20 cellular contexts compared by ENCODE assay signal in genomic region chr11:27465629-27466028, GRCh38. TPM values are rescaled to one million over a fixed set of nuclear protein-coding genes. Genes with fewer than 3 reads are reported as not detected.
A peak's percentile ranks its signal among the peaks of the same experiment; 100 is the strongest.
DNase-seq lines count a peak whose midpoint lies in the region; ATAC-seq, FAIRE-seq and TF ChIP-seq lines count a peak whose summit lies in the region.
"Had no signal": no experiment of that assay in that cellular context is flagged by ENCODE, and none has a peak within 500 bp of the region (broad histone marks: within the 10 kb centered on the region; RNA-seq: fewer than 3 reads in every experiment).

No MANE protein-coding gene starts in this region.

- H3K9me2 ChIP-seq in OCI-LY7 (ENCODE audit: insufficient read depth, low read length), result no peaks in the 10 kb centered on the region

- H3K4me1 ChIP-seq in HEK293 (ENCODE audit: control insufficient read depth, insufficient read depth, low read length), result peaks cover 7% of the 10 kb centered on the region; the same call in 1 of the 2 replicates
- peaks cover 79% of the 10 kb centered on the region for H3K4me1 ChIP-seq in RWPE2 (ENCODE audit: insufficient read depth, poor library complexity, severe bottlenecking)
- H3K4me1 ChIP-seq in esophagus muscularis mucosa, result peaks cover 43 to 85% (median 80%) of the 10 kb centered on the region in 4 donors
- H3K4me1 ChIP-seq in pancreas, result peaks cover 28 to 65% (median 56%) of the 10 kb centered on the region in 3 donors
- no peaks in the 10 kb centered on the region for H3K4me1 ChIP-seq in OCI-LY7 (ENCODE audit: insufficient read depth, low read length, poor library complexity, severe bottlenecking)
- peaks cover 0 to 67% (median 33%) of the 10 kb centered on the region in 6 donors for H3K4me1 ChIP-seq in spleen

- no peak for TF ChIP-seq CTCF in HEK293 (tag by site-specific recombination; IDR thresholded peaks at IDR 0.05)
- TF ChIP-seq CTCF in RWPE2 (IDR thresholded peaks at IDR 0.05; ENCODE audit: poor library complexity, severe bottlenecking), result no peak
- TF ChIP-seq CTCF in esophagus muscularis mucosa (IDR thresholded peaks at IDR 0.05), result no peak
- TF ChIP-seq CTCF in pancreas (IDR thresholded peaks at IDR 0.05), result no peak
- TF ChIP-seq CTCF in OCI-LY7 (conservative IDR thresholded peaks at IDR 0.05; ENCODE audit: low read length), result no peak
- TF ChIP-seq CTCF in coronary artery (IDR thresholded peaks at IDR 0.05), result no peak
- TF ChIP-seq CTCF in spleen (IDR thresholded peaks at IDR 0.05 in 8 of 11, conservative IDR thresholded peaks at IDR 0.05 in 3 of 11), result no peak

- H3K9me3 ChIP-seq in HEK293 (ENCODE audit: control insufficient read depth, insufficient read depth, low read depth, low read length) (no peaks in the 10 kb centered on the region), RWPE2 (ENCODE audit: severe bottlenecking) (no peaks in the 10 kb centered on the region), esophagus muscularis mucosa (no peaks in the 10 kb centered on the region), pancreas (no peaks in the 10 kb centered on the region), OCI-LY7 (ENCODE audit: low read length) (no peaks in the 10 kb centered on the region), spleen (no peaks in the 10 kb centered on the region)
- H3K9me3 ChIP-seq: Caco-2, thoracic aorta had no signal

- H4K20me1 ChIP-seq in OCI-LY7 (ENCODE audit: insufficient read depth, low read length), result no peaks in the 10 kb centered on the region

- no peak for DNase-seq in RWPE2 (ENCODE audit: low spot score)
- no peak for DNase-seq in esophagus muscularis mucosa (ENCODE audit: extremely low spot score)
- DNase-seq in pancreas, result no peak
- DNase-seq in OCI-LY7 (ENCODE audit: low spot score), result no peak
- DNase-seq in coronary artery (ENCODE audit: low spot score), result no peak
- no peak for DNase-seq in activated CD4-positive, alpha-beta T cell treated with anti-CD3 and anti-CD28 coated beads for 4 hours
- DNase-seq in spleen, result no peak
- DNase-seq: activated CD4-positive, alpha-beta T cell treated with anti-CD3 and anti-CD28 coated beads for 1 hour; activated CD8-positive, alpha-beta memory T cell treated with anti-CD3 and anti-CD28 coated beads, Interleukin-2, amount 50 U/mL, for 4 hours; activated naive CD4-positive, alpha-beta T cell treated with Interleukin-2 at 50 U/mL for 16 hours; Caco-2; GDM1; naive thymus-derived CD8-positive, alpha-beta T cell; NCI-H1105 treated with DMSO at 0.1 percent for 48 hours; NCI-H345; SIG-M5; T-helper 17 cell had no signal

- POLR2A ChIA-PET in HEK293 (lab: Yijun Ruan, JAX), result no interaction called here
- POLR2A ChIA-PET in OCI-LY7 (lab: Charles Lee), result interaction anchor here (0.5 to 2.3 kb wide), 7 partner anchors 9 to 704 kb away, joined by 3 to 7 read pairs (median 3); no protein-coding TSS in a partner anchor

- TF ChIP-seq EP300 in esophagus muscularis mucosa (IDR thresholded peaks at IDR 0.05), result no peak

- FAIRE-seq in pancreas (lab: Jason Lieb, UNC), result no peak
- FAIRE-seq: GM12891 had no signal

- H3K4me3 ChIP-seq in HEK293 (ENCODE audit: low read depth, low read length) (no peak overlapping the region), RWPE2 (ENCODE audit: severe bottlenecking) (no peak overlapping the region), esophagus muscularis mucosa (no peak overlapping the region), pancreas (peak overlapping the region in 1 of 4 donors; percentile 13), OCI-LY7 (ENCODE audit: low read depth, low read length, poor library complexity, severe bottlenecking) (no peak overlapping the region), coronary artery (no peak overlapping the region), spleen (no peak overlapping the region)

- 56% methylated on average over 3 of the region's 3 CpGs for WGBS in esophagus muscularis mucosa
- WGBS in pancreas, 2 donors, result 15 to 16% methylated on average over 3 of the region's 3 CpGs
- 69 to 80% (median 74%) methylated on average over 3 of the region's 3 CpGs for WGBS in spleen, 5 donors

- TF ChIP-seq POLR2A in esophagus muscularis mucosa (IDR thresholded peaks at IDR 0.05; ENCODE audit: low read depth) (no peak), spleen (IDR thresholded peaks at IDR 0.05) (no peak)

- no peaks in the 10 kb centered on the region for H3K27me3 ChIP-seq in RWPE2 (ENCODE audit: insufficient read depth, poor library complexity, severe bottlenecking)
- H3K27me3 ChIP-seq in esophagus muscularis mucosa, result no peaks in the 10 kb centered on the region
- no peaks in the 10 kb centered on the region for H3K27me3 ChIP-seq in pancreas
- no peaks in the 10 kb centered on the region for H3K27me3 ChIP-seq in spleen (replicated peaks in 1 of 7)

- no TSS peak for BruUV-seq in OCI-LY7 (replicated peaks; lab: Mats Ljungman, UMichigan)

- CTCF ChIA-PET in HEK293 (lab: Yijun Ruan, JAX) (interaction anchor here (1.4 kb wide), 1 partner anchor 20 kb away, joined by 10 read pairs; no protein-coding TSS in a partner anchor), OCI-LY7 (lab: Charles Lee; ENCODE audit: unreplicated experiment) (no interaction called here)

- H3K27ac ChIP-seq in HEK293 (ENCODE audit: extremely low read depth, low read depth, low read length) (no peak overlapping the region), RWPE2 (ENCODE audit: poor library complexity, severe bottlenecking) (peak overlapping the region; percentile 91), esophagus muscularis mucosa (replicated peaks in 1 of 4) (peak overlapping the region; percentile 23 to 68 (median 51)), pancreas (peak overlapping the region; percentile 35 to 95 (median 64)), OCI-LY7 (ENCODE audit: low read depth, low read length, poor library complexity, severe bottlenecking) (no peak overlapping the region), coronary artery (no peak overlapping the region), spleen (peak overlapping the region in 1 of 8 donors; percentile 32)

- H3K79me2 ChIP-seq in OCI-LY7 (ENCODE audit: insufficient read depth, low read depth, low read length), result no peaks in the 10 kb centered on the region

- no peak overlapping the region for H3K4me2 ChIP-seq in OCI-LY7 (ENCODE audit: low read length)

- ATAC-seq in RWPE2 (ENCODE audit: low read depth), result no peak
- no peak for ATAC-seq in pancreas
- ATAC-seq: naive thymus-derived CD8-positive, alpha-beta T cell; T-helper 17 cell had no signal

- no peaks in the 10 kb centered on the region for H3K36me3 ChIP-seq in HEK293 (ENCODE audit: control insufficient read depth in 2 of 2, insufficient read depth in 1 of 2, low read length in 2 of 2)
- no peaks in the 10 kb centered on the region for H3K36me3 ChIP-seq in RWPE2 (ENCODE audit: low read depth)
- H3K36me3 ChIP-seq in esophagus muscularis mucosa, result no peaks in the 10 kb centered on the region
- no peaks in the 10 kb centered on the region for H3K36me3 ChIP-seq in pancreas
- no peaks in the 10 kb centered on the region for H3K36me3 ChIP-seq in OCI-LY7 (ENCODE audit: insufficient read depth, low read length)
- H3K36me3 ChIP-seq in spleen, result no peaks in the 10 kb centered on the region
- H3K36me3 ChIP-seq: thoracic aorta had no signal

- intact Hi-C loops in esophagus muscularis mucosa (cut with DNase I), result no loop called here
- intact Hi-C loops in pancreas (cut with DNase I), result loop anchor here (10.0 kb wide), 1 partner anchor 91 kb away; no protein-coding TSS in a partner anchor
- intact Hi-C loops in OCI-LY7 (cut with micrococcal nuclease; ENCODE audit: unreplicated experiment), result no loop called here
- intact Hi-C loops in spleen (cut with DNase I; ENCODE audit: low total_unique reads), result no loop called here

- H2AFZ ChIP-seq in OCI-LY7 (ENCODE audit: low read length), result no peak overlapping the region

TF ChIP-seq in HEK293, 187 proteins besides CTCF, POLR2A, EP300 and RAD21:
- TF ChIP-seq ZNF362 (tag by site-specific recombination; IDR thresholded peaks at IDR 0.05) (no peak), ZNF10 (tag by site-specific recombination; IDR thresholded peaks at IDR 0.05) (0 out of 2 replicates have a peak, but pooled peaks have one; percentile 50), PRDM6 (tag by site-specific recombination; IDR thresholded peaks at IDR 0.05) (peak; percentile 78)

RNA-seq across cellular contexts. Expression of gene LGR4, which starts 7.0 kb away (rescaled TPM):
- 10 to 100 TPM; 24.9 to 37.6 (median 27.6) TPM for total RNA-seq in esophagus muscularis mucosa
- 10 to 100 TPM; 44.4 to 73.0 (median 57.5) TPM for total RNA-seq in pancreas
- 10 to 100 TPM; 23.4 to 27.0 TPM for polyA plus RNA-seq in pancreas
- total RNA-seq in OCI-LY7 (2014; rRNA removed; shearing (Covaris generic)), result 1.2 TPM in 1 of 2 replicates, not detected in the other
- total RNA-seq in OCI-LY7 (2022), result 0.06 TPM in 1 of 2 replicates, not detected in the other
- 10 to 100 TPM; 12.3 to 47.2 (median 33.8) TPM for total RNA-seq in spleen
- 1 to 10 TPM; 1.5 to 5.1 (median 1.5) TPM for polyA plus RNA-seq in spleen

RNA-seq across cellular contexts. Expression of gene LIN7C, which starts 40.9 kb away (rescaled TPM):
- total RNA-seq in esophagus muscularis mucosa, result 10 to 100 TPM; 33.2 to 46.3 (median 44.0) TPM
- 10 to 100 TPM; 10.7 to 22.1 (median 17.0) TPM for total RNA-seq in pancreas
- polyA plus RNA-seq in pancreas, result 1 to 10 TPM; 5.1 to 8.6 TPM
- total RNA-seq in OCI-LY7 (2014; rRNA removed; shearing (Covaris generic)), result 19.7 and 22.7 TPM in 2 replicates
- total RNA-seq in OCI-LY7 (2022), result 31.6 and 34.6 TPM in 2 replicates
- total RNA-seq in spleen, result 10 to 100 TPM; 24.7 to 42.4 (median 31.2) TPM
- 1 to 10 TPM; 4.8 to 8.9 (median 6.4) TPM for polyA plus RNA-seq in spleen

Comparison
In these comparisons a context has a peak if more than half of its experiments do, and no peak if none do; other contexts are left out.
1. H3K27ac ChIP-seq: peak in RWPE2 (single experiment), esophagus muscularis mucosa (4 of 4) and pancreas (4 of 4); none in HEK293 (single experiment), OCI-LY7 (single experiment) and coronary artery (0 of 2).
2. RNA of gene LGR4, which starts 7.0 kb away (total RNA-seq): 44.4 to 73.0 TPM in pancreas, 12.3 to 47.2 TPM in spleen and 24.9 to 37.6 TPM in esophagus muscularis mucosa; 0.06 to 1.2 TPM in OCI-LY7; every median in the first group is over 4 times any median in the second.
3. intact Hi-C loops: an anchor here in pancreas (10.0 kb wide); none called in esophagus muscularis mucosa, OCI-LY7 and spleen.